8 cellular contexts compared by ENCODE assay signal in genomic region chr17:50866261-50866949, GRCh38. TPM values are rescaled to one million over a fixed set of nuclear protein-coding genes. Genes with fewer than 3 reads are reported as not detected.
DNase-seq lines count a peak whose midpoint lies in the region; ATAC-seq and TF ChIP-seq lines count a peak whose summit lies in the region.

A gene with protein sequence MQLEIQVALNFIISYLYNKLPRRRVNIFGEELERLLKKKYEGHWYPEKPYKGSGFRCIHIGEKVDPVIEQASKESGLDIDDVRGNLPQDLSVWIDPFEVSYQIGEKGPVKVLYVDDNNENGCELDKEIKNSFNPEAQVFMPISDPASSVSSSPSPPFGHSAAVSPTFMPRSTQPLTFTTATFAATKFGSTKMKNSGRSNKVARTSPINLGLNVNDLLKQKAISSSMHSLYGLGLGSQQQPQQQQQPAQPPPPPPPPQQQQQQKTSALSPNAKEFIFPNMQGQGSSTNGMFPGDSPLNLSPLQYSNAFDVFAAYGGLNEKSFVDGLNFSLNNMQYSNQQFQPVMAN (minus strand): TSS chr17:50866354. CDS start chr17:50864017, 2,337 bp downstream.

- peak within 1 kb of the TSS; percentile 92 to 99 (median 98) for H3K4me3 Mint-ChIP-seq in IgD-negative memory B cell

- peak within 1 kb of the TSS; percentile 98 for H3K4me3 ChIP-seq in epithelial cell of esophagus (ENCODE audit: low read length)

- peak; percentile 64 for ATAC-seq in GM21529 (IDR thresholded peaks at IDR 0.05; ENCODE audit: unreplicated experiment)

- H3K27ac Mint-ChIP-seq in IgD-negative memory B cell = peak within 1 kb of the TSS; percentile 92 to 100 (median 98)

- peaks cover 28 to 30% (median 29%) of the 10 kb centered on the region in 3 donors for H3K4me1 Mint-ChIP-seq in IgD-negative memory B cell

- peaks cover 2% of the 10 kb centered on the region for H3K36me3 Mint-ChIP-seq in IgD-negative memory B cell

- DNase-seq in DMS114 treated with DMSO at 0.1 percent for 48 hours (lab: John Stamatoyannopoulos, UW; ENCODE audit: unreplicated experiment) = peak; percentile 91
- DNase-seq in OCI-M1 (lab: John Stamatoyannopoulos, UW) = peak; percentile 96
- peak; percentile 95 for DNase-seq in activated T-cell treated with anti-CD3 and anti-CD28 coated beads for 24 hours (ENCODE audit: low read depth)
- peak; percentile 98 for DNase-seq in epithelial cell of esophagus (ENCODE audit: low read depth)
- DNase-seq in mucosa of gallbladder (ENCODE audit: low spot score) = peak; percentile 98
- DNase-seq in stimulated activated CD8-positive, alpha-beta memory T cell treated with anti-CD3 and anti-CD28 coated beads, Interleukin-4, amount 100 ng/mL, for 24 hours (ENCODE audit: low read depth) = peak; percentile 95

- no peak for TF ChIP-seq CTCF in epithelial cell of esophagus (IDR thresholded peaks at IDR 0.05; ENCODE audit: insufficient read depth, low read depth, low read length, missing control alignments)

- no peaks in the 10 kb centered on the region for H3K27me3 Mint-ChIP-seq in IgD-negative memory B cell

- H3K9me3 Mint-ChIP-seq in IgD-negative memory B cell = no peaks in the 10 kb centered on the region

RNA-seq across cellular contexts. Expression of the gene that starts here (rescaled TPM):
- polyA plus RNA-seq in IgD-negative memory B cell = 8.2 TPM
- total RNA-seq in mucosa of gallbladder = 134 TPM

Comparison
In these comparisons a context has a peak if more than half of its experiments do, and no peak if none do; other contexts are left out.
1. Peak in every context shown above with its lines: DNase-seq, ATAC-seq and H3K4me3 ChIP-seq.